8 cellular contexts compared by ENCODE assay signal in genomic region chr6:104705095-104705707, GRCh38.
A peak's percentile ranks its signal among the peaks of the same experiment; 100 is the strongest.
DNase-seq lines count a peak whose midpoint lies in the region; ATAC-seq and TF ChIP-seq lines count a peak whose summit lies in the region.

No MANE protein-coding gene starts in this region.

- H4K20me1 ChIP-seq in PC-3 (ENCODE audit: low read length), result no peaks in the 10 kb centered on the region

- H4K5ac ChIP-seq in mesendoderm (ENCODE audit: low read length), result no peak overlapping the region

- H4K8ac ChIP-seq in mesendoderm (ENCODE audit: low read depth, low read length), result no peak overlapping the region

- ATAC-seq in PC-3, result peak; percentile 98
- ATAC-seq in HG02970 (IDR thresholded peaks at IDR 0.05; ENCODE audit: low FRiP score, unreplicated experiment), result no peak
- ATAC-seq in HG02981 (IDR thresholded peaks at IDR 0.05; ENCODE audit: unreplicated experiment), result no peak

- H3K79me2 ChIP-seq in PC-3 (ENCODE audit: low read length), result no peaks in the 10 kb centered on the region
- H3K79me2 ChIP-seq in mesendoderm (ENCODE audit: control insufficient read depth, insufficient read depth, low read length), result no peaks in the 10 kb centered on the region

- CTCF ChIA-PET in PC-3 (lab: Charles Lee), result no interaction called here

- H3K36me3 ChIP-seq in PC-3 (ENCODE audit: low read depth, low read length), result no peaks in the 10 kb centered on the region
- no peaks in the 10 kb centered on the region for H3K36me3 ChIP-seq in mesendoderm (ENCODE audit: control insufficient read depth, insufficient read depth, low read length)
- H3K36me3 ChIP-seq in HAP-1 (replicated peaks), result no peaks in the 10 kb centered on the region

- H3K9me3 ChIP-seq in PC-3 (ENCODE audit: low read length) (no peaks in the 10 kb centered on the region), HAP-1 (no peaks in the 10 kb centered on the region)

- no peaks in the 10 kb centered on the region for H3K9me2 ChIP-seq in PC-3 (replicated peaks; ENCODE audit: low read length)

- peak; percentile 10 for DNase-seq in GM12865 (ENCODE audit: low read depth)
- peak; percentile 84 for DNase-seq in PC-3
- DNase-seq in astrocyte of the hippocampus (ENCODE audit: low read depth, low spot score), result peak; percentile 60
- peak; percentile 77 for DNase-seq in mesendoderm
- no peak for DNase-seq in HAP-1 (ENCODE audit: low spot score in 2 of 2)
- DNase-seq in superior temporal gyrus (ENCODE audit: extremely low spot score), result no peak

- H3K79me1 ChIP-seq in mesendoderm (ENCODE audit: low read length), result no peaks in the 10 kb centered on the region

- peak overlapping the region; percentile 64; the same call in 1 of the 2 replicates for H2AFZ ChIP-seq in PC-3 (ENCODE audit: low read length)

- intact Hi-C loops in PC-3 (cut with micrococcal nuclease), result no loop called here

- in situ Hi-C loops in HAP-1 (cut with MboI; ENCODE audit: low sequenced_read_pairs), result no loop called here

- H3K4me3 ChIP-seq in GM12865 (ENCODE audit: low read depth, low read length), result no peak overlapping the region
- H3K4me3 ChIP-seq in PC-3 (ENCODE audit: low read length), result no peak overlapping the region
- no peak overlapping the region for H3K4me3 ChIP-seq in mesendoderm (ENCODE audit: low read length)
- no peak overlapping the region for H3K4me3 ChIP-seq in HAP-1

- POLR2A ChIA-PET in PC-3 (lab: Charles Lee; ENCODE audit: unreplicated experiment), result interaction anchor here (0.6 kb wide), 1 partner anchor 20 kb away, joined by 3 read pairs; no protein-coding TSS in a partner anchor

- no CpG with 5 or more reads among the region's 8 CpGs for WGBS in mesendoderm (ENCODE audit: extremely low coverage, insufficient coverage, low lambda C conversion rate)

- TF ChIP-seq CTCF in GM12865 (IDR thresholded peaks at IDR 0.05; ENCODE audit: insufficient read depth, low read depth, low read length, missing control alignments) (no peak), PC-3 (conservative IDR thresholded peaks at IDR 0.05; ENCODE audit: low read depth, low read length) (no peak)

- H3K27me3 ChIP-seq in PC-3 (ENCODE audit: low read length) (no peaks in the 10 kb centered on the region), mesendoderm (ENCODE audit: insufficient read depth, low read length, poor library complexity) (no peaks in the 10 kb centered on the region), HAP-1 (ENCODE audit: low read depth) (no peaks in the 10 kb centered on the region)

- peak overlapping the region; percentile 49 for H3K4me2 ChIP-seq in PC-3 (ENCODE audit: low read length)
- H3K4me2 ChIP-seq in mesendoderm (ENCODE audit: low read length), result no peak overlapping the region

- H2BK15ac ChIP-seq in mesendoderm (replicated peaks; ENCODE audit: low read depth), result no peak overlapping the region

- no peak overlapping the region for H2AK5ac ChIP-seq in mesendoderm (ENCODE audit: low read length)

- H3K56ac ChIP-seq in mesendoderm (ENCODE audit: low read length), result no peak overlapping the region

- H3F3A ChIP-seq in PC-3 (ENCODE audit: low read length, unreplicated experiment), result no peaks in the 10 kb centered on the region

- BruUV-seq in PC-3 (replicated peaks; lab: Mats Ljungman, UMichigan), result no TSS peak

- H2BK120ac ChIP-seq in mesendoderm (ENCODE audit: low read depth, low read length), result no peak overlapping the region

- H3K18ac ChIP-seq in mesendoderm (ENCODE audit: low read length), result no peak overlapping the region

- H2BK5ac ChIP-seq in mesendoderm (ENCODE audit: low read length), result no peak overlapping the region

- peaks cover 23% of the 10 kb centered on the region for H3K4me1 ChIP-seq in PC-3 (ENCODE audit: insufficient read depth, low read length)
- no peaks in the 10 kb centered on the region for H3K4me1 ChIP-seq in mesendoderm (ENCODE audit: control insufficient read depth, low read depth, low read length)
- no peaks in the 10 kb centered on the region for H3K4me1 ChIP-seq in HAP-1

- peak overlapping the region; percentile 53 for H3K9ac ChIP-seq in PC-3 (ENCODE audit: low read length)
- no peak overlapping the region for H3K9ac ChIP-seq in mesendoderm (ENCODE audit: low read length)

- no peak overlapping the region for H3K23ac ChIP-seq in mesendoderm (ENCODE audit: low read length)

- H3K4ac ChIP-seq in mesendoderm (ENCODE audit: low read depth, low read length), result no peak overlapping the region

- H3K27ac ChIP-seq in PC-3 (ENCODE audit: low read length) (peak overlapping the region; percentile 86), mesendoderm (ENCODE audit: low read depth, low read length) (no peak overlapping the region)

Comparison
In these comparisons a context has a peak if more than half of its experiments do, and no peak if none do; other contexts are left out.
1. DNase-seq: peak in GM12865 (single experiment), PC-3 (single experiment), astrocyte of the hippocampus (single experiment) and mesendoderm (single experiment); none in HAP-1 (0 of 2) and superior temporal gyrus (single experiment).